19 cellular contexts compared by ENCODE assay signal in the genomic region with DNA sequence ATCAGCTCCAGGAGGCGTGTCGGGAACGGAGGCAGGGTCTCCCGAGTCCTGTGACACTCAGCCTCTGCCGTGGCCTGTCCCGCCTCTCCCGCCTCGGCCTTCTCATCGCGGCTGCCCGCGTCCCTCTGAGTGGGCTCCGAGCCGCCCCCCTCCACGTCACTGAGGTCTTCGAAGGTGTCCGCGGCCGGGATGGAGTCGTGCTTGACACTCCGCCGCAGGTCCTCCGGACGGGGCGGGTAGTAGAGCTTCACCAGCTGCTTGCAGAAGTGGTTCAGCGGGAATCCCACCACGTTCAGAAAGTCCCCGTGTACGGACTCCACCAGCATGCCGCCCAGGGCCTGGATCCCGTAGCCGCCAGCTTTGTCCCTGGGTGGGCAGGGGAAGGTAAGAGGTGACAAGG. TPM values are rescaled to one million over a fixed set of nuclear protein-coding genes. Genes with fewer than 3 reads are reported as not detected.
DNase-seq lines count a peak whose midpoint lies in the region; ATAC-seq and TF ChIP-seq lines count a peak whose summit lies in the region.
"Had no signal": no experiment of that assay in that cellular context is flagged by ENCODE, and none has a peak within 500 bp of the region (broad histone marks: within the 10 kb centered on the region; RNA-seq: fewer than 3 reads in every experiment).

No MANE protein-coding gene starts in this region.

- peaks cover 38 to 64% of the 10 kb centered on the region in 2 donors for H3K36me3 ChIP-seq in neuronal stem cell (replicated peaks in 1 of 2; ENCODE audit: control insufficient read depth in 2 of 2, insufficient read depth in 2 of 2, low read length in 2 of 2)

- TF ChIP-seq CTCF in chondrocyte (IDR thresholded peaks at IDR 0.05), result no peak

- no peak overlapping the region for H2BK5ac ChIP-seq in neuronal stem cell (ENCODE audit: low read length)

- peak overlapping the region; percentile 36 for H2BK120ac ChIP-seq in neuronal stem cell (ENCODE audit: low read depth, low read length)

- peaks cover 23% of the 10 kb centered on the region for H3K36me3 Mint-ChIP-seq in chondrocyte (ENCODE audit: low read depth)

- no peak overlapping the region for H2BK15ac ChIP-seq in neuronal stem cell (ENCODE audit: low read length)

- H3K27ac ChIP-seq in neuronal stem cell (replicated peaks; ENCODE audit: low read length), result no peak overlapping the region
- H3K27ac ChIP-seq: C4-2B, KMS-11 had no signal

- H3K4me1 ChIP-seq in neuronal stem cell (ENCODE audit: control insufficient read depth in 2 of 2, insufficient read depth in 1 of 2, low read depth in 1 of 2, low read length in 2 of 2), result no peaks in the 10 kb centered on the region

- H3K14ac ChIP-seq in neuronal stem cell (ENCODE audit: low read length), result peak overlapping the region; percentile 21

- no peak overlapping the region for H4K8ac ChIP-seq in neuronal stem cell (ENCODE audit: low read depth, low read length)

- H3K27ac Mint-ChIP-seq in chondrocyte (ENCODE audit: unreplicated experiment), result no peak overlapping the region
- H3K27ac Mint-ChIP-seq in stimulated activated naive CD8-positive, alpha-beta T cell treated with anti-CD3 and anti-CD28 coated beads, Interleukin-15, amount 100 ng/mL, for 72 hours, result no peak overlapping the region
- H3K27ac Mint-ChIP-seq: H9 had no signal

- no peak overlapping the region for H3K4me3 Mint-ChIP-seq in chondrocyte (ENCODE audit: unreplicated experiment)
- H3K4me3 Mint-ChIP-seq in stimulated activated naive CD8-positive, alpha-beta T cell treated with anti-CD3 and anti-CD28 coated beads, Interleukin-15, amount 100 ng/mL, for 72 hours, result no peak overlapping the region
- H3K4me3 Mint-ChIP-seq: H9 had no signal

- no peak overlapping the region for H3K4me3 ChIP-seq in neuronal stem cell (ENCODE audit: low read length in 2 of 2)

- no peak overlapping the region for H3K18ac ChIP-seq in neuronal stem cell (ENCODE audit: low read length)

- H3K27me3 ChIP-seq in neuronal stem cell (ENCODE audit: control insufficient read depth in 3 of 3, insufficient read depth in 3 of 3, low read depth in 1 of 3, low read length in 3 of 3), result peaks cover 0 to 2% (median 0%) of the 10 kb centered on the region in 3 experiments

- no peak overlapping the region for H3K9ac ChIP-seq in neuronal stem cell (ENCODE audit: low read depth, low read length, poor library complexity)
- H3K9ac ChIP-seq: KMS-11 had no signal

- H3K9me3 Mint-ChIP-seq in chondrocyte (ENCODE audit: low read depth), result peaks cover 9% of the 10 kb centered on the region
- H3K9me3 Mint-ChIP-seq in stimulated activated naive CD8-positive, alpha-beta T cell treated with anti-CD3 and anti-CD28 coated beads, Interleukin-15, amount 100 ng/mL, for 72 hours, result peaks cover 20 to 22% of the 10 kb centered on the region in 2 donors

- H3K9me3 ChIP-seq in neuronal stem cell (replicated peaks in 1 of 2; ENCODE audit: control insufficient read depth in 2 of 2, insufficient read depth in 1 of 2, low read depth in 1 of 2, low read length in 2 of 2), result peaks cover 11 to 16% of the 10 kb centered on the region in 2 donors

- H3K79me1 ChIP-seq in neuronal stem cell (ENCODE audit: low read depth, low read length), result peaks cover 2% of the 10 kb centered on the region

- peak overlapping the region; percentile 55 for H3K23ac ChIP-seq in neuronal stem cell (ENCODE audit: low read depth, low read length, poor library complexity)

- no peak overlapping the region for H2BK12ac ChIP-seq in neuronal stem cell (ENCODE audit: low read length)

- no peak overlapping the region for H2AK5ac ChIP-seq in neuronal stem cell (ENCODE audit: low read depth, low read length)

- H3K4me1 Mint-ChIP-seq in chondrocyte (ENCODE audit: low read depth), result no peaks in the 10 kb centered on the region
- H3K4me1 Mint-ChIP-seq in stimulated activated naive CD8-positive, alpha-beta T cell treated with anti-CD3 and anti-CD28 coated beads, Interleukin-15, amount 100 ng/mL, for 72 hours, result no peaks in the 10 kb centered on the region
- H3K4me1 Mint-ChIP-seq: H9 had no signal

- H4K91ac ChIP-seq in neuronal stem cell (ENCODE audit: low read depth, low read length, poor library complexity), result no peak overlapping the region

- no peak overlapping the region for H3K4me2 ChIP-seq in neuronal stem cell (ENCODE audit: insufficient read depth, low read length, poor library complexity, severe bottlenecking)
- H3K4me2 ChIP-seq: KMS-11 had no signal

- no CpG with 5 or more reads among the region's 32 CpGs for WGBS in neuronal stem cell (ENCODE audit: extremely low coverage in 2 of 2, insufficient read length in 2 of 2, insufficient replicate concordance in 1 of 2), 2 donors

- ATAC-seq in stimulated activated naive CD8-positive, alpha-beta T cell treated with anti-CD3 and anti-CD28 coated beads, Interleukin-15, amount 100 ng/mL, for 72 hours, result no peak

- DNase-seq in stimulated activated CD4-positive, alpha-beta T cell treated with anti-CD3 and anti-CD28 coated beads, Interleukin-1b, Interleukin-23, amount 100 ng/mL, for 48 hours, result peak; percentile 1
- DNase-seq in stimulated activated CD4-positive, alpha-beta T cell treated with anti-CD3 and anti-CD28 coated beads, Interleukin-15, amount 100 ng/mL, for 24 hours, result no peak
- DNase-seq in chondrocyte (ENCODE audit: low spot score), result peak; percentile 94
- DNase-seq in neuronal stem cell (ENCODE audit: low spot score), result no peak
- no peak for DNase-seq in stimulated activated naive CD8-positive, alpha-beta T cell treated with anti-CD3 and anti-CD28 coated beads, Interleukin-15, amount 100 ng/mL, for 72 hours
- DNase-seq in germinal center (ENCODE audit: low spot score), result no peak
- no peak for DNase-seq in activated CD4-positive, alpha-beta T cell treated with anti-CD3 and anti-CD28 coated beads, Interleukin-2, amount 50 U/mL, for 4 hours
- DNase-seq: ACHN, AML-193, DMS79 treated with DMSO at 0.1 percent for 48 hours, H9, MV-4-11, NCI-H187, NCI-H2107, NCI-H524, NCI-H82, RPMI8226 had no signal

- H2AFZ ChIP-seq in neuronal stem cell (ENCODE audit: low read length), result no peak overlapping the region

- no peak overlapping the region for H3K4ac ChIP-seq in neuronal stem cell (ENCODE audit: low read length)

- H3K27me3 Mint-ChIP-seq in chondrocyte (ENCODE audit: low read depth), result no peaks in the 10 kb centered on the region
- no peaks in the 10 kb centered on the region for H3K27me3 Mint-ChIP-seq in stimulated activated naive CD8-positive, alpha-beta T cell treated with anti-CD3 and anti-CD28 coated beads, Interleukin-15, amount 100 ng/mL, for 72 hours

RNA-seq across cellular contexts. Expression of a gene that starts 25.0 kb away (rescaled TPM):
- total RNA-seq in chondrocyte, result 19.6 to 29.0 TPM (median 20.2 TPM) in 3 replicates
- 52.5 TPM for polyA plus RNA-seq in neuronal stem cell (2013, experiment 1 of 2)
- 51.6 TPM for polyA plus RNA-seq in neuronal stem cell (2013, experiment 2 of 2)

RNA-seq across cellular contexts. Expression of a gene that starts 35.8 kb away (rescaled TPM):
- total RNA-seq in chondrocyte, result 270 to 332 TPM (median 327 TPM) in 3 replicates
- polyA plus RNA-seq in neuronal stem cell (2013, experiment 1 of 2), result 415 TPM
- polyA plus RNA-seq in neuronal stem cell (2013, experiment 2 of 2), result 410 TPM

Comparison
In these comparisons a context has a peak if more than half of its experiments do, and no peak if none do; other contexts are left out.
1. DNase-seq: peak in stimulated activated CD4-positive, alpha-beta T cell treated with anti-CD3 and anti-CD28 coated beads, Interleukin-1b, Interleukin-23, amount 100 ng/mL, for 48 hours (single experiment) and chondrocyte (single experiment); none in stimulated activated CD4-positive, alpha-beta T cell treated with anti-CD3 and anti-CD28 coated beads, Interleukin-15, amount 100 ng/mL, for 24 hours (single experiment), neuronal stem cell (single experiment), stimulated activated naive CD8-positive, alpha-beta T cell treated with anti-CD3 and anti-CD28 coated beads, Interleukin-15, amount 100 ng/mL, for 72 hours (0 of 2), germinal center (single experiment) and activated CD4-positive, alpha-beta T cell treated with anti-CD3 and anti-CD28 coated beads, Interleukin-2, amount 50 U/mL, for 4 hours (0 of 2).